Comparison of ENCODE assay signal across 8 cellular contexts in the genomic region with DNA sequence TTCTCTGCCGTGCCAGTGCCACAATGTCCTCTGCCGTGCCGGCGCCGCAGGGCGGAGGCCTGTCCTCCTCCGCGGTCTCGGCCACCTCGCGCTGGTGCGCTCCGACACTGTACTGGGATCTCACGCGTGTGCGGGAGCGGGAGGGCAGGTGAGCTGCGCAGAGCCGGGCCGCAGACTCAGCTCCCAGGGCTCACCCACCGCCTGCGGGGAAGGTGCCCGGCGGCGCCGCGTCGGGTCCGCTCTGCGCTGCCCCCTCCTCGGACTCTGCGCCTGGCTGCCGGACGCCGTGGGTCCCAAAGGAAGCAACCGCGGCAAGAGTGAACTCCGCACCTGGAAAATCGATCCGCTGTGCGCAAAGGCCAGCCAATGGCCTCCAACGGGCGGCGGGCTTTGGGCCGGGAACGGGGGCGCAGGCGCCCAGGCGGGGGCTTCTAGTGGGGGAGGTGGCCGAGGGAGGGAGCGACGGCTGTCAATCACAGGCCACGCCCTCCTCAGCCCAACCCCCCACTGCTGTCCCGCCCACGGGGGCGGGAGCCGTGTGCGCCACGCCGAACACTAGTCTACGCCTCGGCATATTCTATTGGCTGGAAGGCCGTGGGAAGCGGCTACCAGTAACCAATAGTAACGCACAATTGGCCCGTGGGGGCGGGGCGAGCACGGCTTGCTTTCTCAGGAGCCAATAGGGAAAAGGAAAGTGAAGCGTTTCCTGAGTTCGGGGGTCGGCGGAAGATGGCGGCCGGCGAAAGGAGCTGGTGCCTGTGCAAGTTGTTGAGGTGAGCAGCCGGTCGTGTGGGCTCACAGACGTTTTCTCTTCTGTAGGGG. TPM values are rescaled to one million over a fixed set of nuclear protein-coding genes. Genes with fewer than 3 reads are reported as not detected.
DNase-seq lines count a peak whose midpoint lies in the region; ATAC-seq and TF ChIP-seq lines count a peak whose summit lies in the region.

Gene ALG11, plus strand, starts transcription at position 709 of the 822 bp plus-strand sequence. Its CDS starts 21 bp downstream, at position 730.

- H3K27ac ChIP-seq in AG04450 (ENCODE audit: low read depth, low read length): peak within 1 kb of the TSS; percentile 31
- peak within 1 kb of the TSS; percentile 72 for H3K27ac ChIP-seq in caudate nucleus (ENCODE audit: low read depth, low read length)

- peak within 1 kb of the TSS; percentile 98 for H3K4me3 ChIP-seq in AG04450 (ENCODE audit: low read depth, low read length)

- CTCF ChIA-PET in AG04450 (lab: Charles Lee) (interaction anchor here (0.8 to 2.6 kb wide), 4 partner anchors 11 to 726 kb away, joined by 3 to 11 read pairs (median 10); partner anchors contain the start of gene VPS36), WTC11 (lab: Charles Lee) (interaction anchor here (0.5 to 1.9 kb wide), 11 partner anchors 8 to 439 kb away, joined by 3 to 14 read pairs (median 4); partner anchors contain the start of gene NEK5)

- peaks cover 17% of the 10 kb centered on the region for H3K36me3 Mint-ChIP-seq in WTC11

- DNase-seq in AG04450 (ENCODE audit: low read depth, low spot score) (peak; percentile 93), NCI-H226 (peak; percentile 97), WTC11 (ENCODE audit: low spot score) (peak; percentile 100), caudate nucleus (lab: John Stamatoyannopoulos, UW) (peak; percentile 86 to 100 (median 98)), inferior parietal cortex (ENCODE audit: extremely low spot score) (peak; percentile 99)
- peak; percentile 100 for DNase-seq in stimulated activated CD4-positive, alpha-beta T cell treated with anti-CD3 and anti-CD28 coated beads, Interleukin-12 subunit alpha, Interleukin-12 subunit beta, amount 100 ng/mL, for 24 hours (ENCODE audit: low read depth in 2 of 2)

- TF ChIP-seq CTCF in AG04450 (IDR thresholded peaks at IDR 0.05; ENCODE audit: low read depth, low read length): no peak
- TF ChIP-seq CTCF in WTC11 (IDR thresholded peaks at IDR 0.05): no peak

- peaks cover 17% of the 10 kb centered on the region for H3K27me3 ChIP-seq in AG04450 (ENCODE audit: control insufficient read depth, insufficient read depth, low read length)

- H3K27me3 Mint-ChIP-seq in WTC11 (ENCODE audit: low read depth): peaks cover 26% of the 10 kb centered on the region

- peak within 1 kb of the TSS; percentile 96 for H3K4me3 Mint-ChIP-seq in WTC11

- POLR2A ChIA-PET in AG04450 (lab: Yijun Ruan, JAX) (interaction anchor here (0.6 kb wide), 1 partner anchor 641 kb away, joined by 3 read pairs; the partner anchor contains the start of gene SUGT1), WTC11 (lab: Charles Lee) (interaction anchor here (0.6 kb wide), 1 partner anchor 77 kb away, joined by 3 read pairs; no protein-coding TSS in a partner anchor)

- peaks cover 3% of the 10 kb centered on the region; the same call in 1 of the 2 replicates for H3K9me3 ChIP-seq in AG04450 (ENCODE audit: control insufficient read depth, insufficient read depth, low read length)

- ATAC-seq in GM18909 (IDR thresholded peaks at IDR 0.05; ENCODE audit: poor library complexity, unreplicated experiment): peak; percentile 100
- peak; percentile 100 for ATAC-seq in HG03175 (IDR thresholded peaks at IDR 0.05; ENCODE audit: unreplicated experiment)
- ATAC-seq in WTC11: peak; percentile 96

- H3K9me3 Mint-ChIP-seq in WTC11: peaks cover 15% of the 10 kb centered on the region

- peak within 1 kb of the TSS; percentile 94 for H3K27ac Mint-ChIP-seq in WTC11

- H3K4me1 Mint-ChIP-seq in WTC11: peaks cover 24% of the 10 kb centered on the region

TF ChIP-seq in WTC11, 78 proteins besides CTCF, POLR2A, EP300 and RAD21 (continues in another document):
- no peak for TF ChIP-seq ZNF671 (CRISPR knock-in tag; IDR thresholded peaks at IDR 0.05)
- TF ChIP-seq, protein P1, sequence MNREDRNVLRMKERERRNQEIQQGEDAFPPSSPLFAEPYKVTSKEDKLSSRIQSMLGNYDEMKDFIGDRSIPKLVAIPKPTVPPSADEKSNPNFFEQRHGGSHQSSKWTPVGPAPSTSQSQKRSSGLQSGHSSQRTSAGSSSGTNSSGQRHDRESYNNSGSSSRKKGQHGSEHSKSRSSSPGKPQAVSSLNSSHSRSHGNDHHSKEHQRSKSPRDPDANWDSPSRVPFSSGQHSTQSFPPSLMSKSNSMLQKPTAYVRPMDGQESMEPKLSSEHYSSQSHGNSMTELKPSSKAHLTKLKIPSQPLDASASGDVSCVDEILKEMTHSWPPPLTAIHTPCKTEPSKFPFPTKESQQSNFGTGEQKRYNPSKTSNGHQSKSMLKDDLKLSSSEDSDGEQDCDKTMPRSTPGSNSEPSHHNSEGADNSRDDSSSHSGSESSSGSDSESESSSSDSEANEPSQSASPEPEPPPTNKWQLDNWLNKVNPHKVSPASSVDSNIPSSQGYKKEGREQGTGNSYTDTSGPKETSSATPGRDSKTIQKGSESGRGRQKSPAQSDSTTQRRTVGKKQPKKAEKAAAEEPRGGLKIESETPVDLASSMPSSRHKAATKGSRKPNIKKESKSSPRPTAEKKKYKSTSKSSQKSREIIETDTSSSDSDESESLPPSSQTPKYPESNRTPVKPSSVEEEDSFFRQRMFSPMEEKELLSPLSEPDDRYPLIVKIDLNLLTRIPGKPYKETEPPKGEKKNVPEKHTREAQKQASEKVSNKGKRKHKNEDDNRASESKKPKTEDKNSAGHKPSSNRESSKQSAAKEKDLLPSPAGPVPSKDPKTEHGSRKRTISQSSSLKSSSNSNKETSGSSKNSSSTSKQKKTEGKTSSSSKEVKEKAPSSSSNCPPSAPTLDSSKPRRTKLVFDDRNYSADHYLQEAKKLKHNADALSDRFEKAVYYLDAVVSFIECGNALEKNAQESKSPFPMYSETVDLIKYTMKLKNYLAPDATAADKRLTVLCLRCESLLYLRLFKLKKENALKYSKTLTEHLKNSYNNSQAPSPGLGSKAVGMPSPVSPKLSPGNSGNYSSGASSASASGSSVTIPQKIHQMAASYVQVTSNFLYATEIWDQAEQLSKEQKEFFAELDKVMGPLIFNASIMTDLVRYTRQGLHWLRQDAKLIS (CRISPR knock-in tag; IDR thresholded peaks at IDR 0.05; ENCODE audit: borderline replicate concordance): no peak
- no peak for TF ChIP-seq ZNF121 (CRISPR knock-in tag; IDR thresholded peaks at IDR 0.05)
- TF ChIP-seq, protein P2, sequence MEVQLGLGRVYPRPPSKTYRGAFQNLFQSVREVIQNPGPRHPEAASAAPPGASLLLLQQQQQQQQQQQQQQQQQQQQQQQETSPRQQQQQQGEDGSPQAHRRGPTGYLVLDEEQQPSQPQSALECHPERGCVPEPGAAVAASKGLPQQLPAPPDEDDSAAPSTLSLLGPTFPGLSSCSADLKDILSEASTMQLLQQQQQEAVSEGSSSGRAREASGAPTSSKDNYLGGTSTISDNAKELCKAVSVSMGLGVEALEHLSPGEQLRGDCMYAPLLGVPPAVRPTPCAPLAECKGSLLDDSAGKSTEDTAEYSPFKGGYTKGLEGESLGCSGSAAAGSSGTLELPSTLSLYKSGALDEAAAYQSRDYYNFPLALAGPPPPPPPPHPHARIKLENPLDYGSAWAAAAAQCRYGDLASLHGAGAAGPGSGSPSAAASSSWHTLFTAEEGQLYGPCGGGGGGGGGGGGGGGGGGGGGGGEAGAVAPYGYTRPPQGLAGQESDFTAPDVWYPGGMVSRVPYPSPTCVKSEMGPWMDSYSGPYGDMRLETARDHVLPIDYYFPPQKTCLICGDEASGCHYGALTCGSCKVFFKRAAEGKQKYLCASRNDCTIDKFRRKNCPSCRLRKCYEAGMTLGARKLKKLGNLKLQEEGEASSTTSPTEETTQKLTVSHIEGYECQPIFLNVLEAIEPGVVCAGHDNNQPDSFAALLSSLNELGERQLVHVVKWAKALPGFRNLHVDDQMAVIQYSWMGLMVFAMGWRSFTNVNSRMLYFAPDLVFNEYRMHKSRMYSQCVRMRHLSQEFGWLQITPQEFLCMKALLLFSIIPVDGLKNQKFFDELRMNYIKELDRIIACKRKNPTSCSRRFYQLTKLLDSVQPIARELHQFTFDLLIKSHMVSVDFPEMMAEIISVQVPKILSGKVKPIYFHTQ (CRISPR knock-in tag; IDR thresholded peaks at IDR 0.05): no peak
- TF ChIP-seq ELF4 (CRISPR knock-in tag; IDR thresholded peaks at IDR 0.05; ENCODE audit: low read depth): no peak
- TF ChIP-seq ZBTB43 (CRISPR knock-in tag; IDR thresholded peaks at IDR 0.05): no peak
- TF ChIP-seq, protein P3, sequence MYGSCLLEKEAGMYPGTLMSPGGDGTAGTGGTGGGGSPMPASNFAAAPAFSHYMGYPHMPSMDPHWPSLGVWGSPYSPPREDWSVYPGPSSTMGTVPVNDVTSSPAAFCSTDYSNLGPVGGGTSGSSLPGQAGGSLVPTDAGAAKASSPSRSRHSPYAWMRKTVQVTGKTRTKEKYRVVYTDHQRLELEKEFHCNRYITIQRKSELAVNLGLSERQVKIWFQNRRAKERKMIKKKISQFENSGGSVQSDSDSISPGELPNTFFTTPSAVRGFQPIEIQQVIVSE (CRISPR knock-in tag; IDR thresholded peaks at IDR 0.05; ENCODE audit: borderline replicate concordance): no peak
- TF ChIP-seq ZNF423 (CRISPR knock-in tag; IDR thresholded peaks at IDR 0.05): no peak
- no peak for TF ChIP-seq NFATC4 (CRISPR knock-in tag; IDR thresholded peaks at IDR 0.05)
- 0 out of 2 replicates have a peak, but pooled peaks have one; percentile 33 for TF ChIP-seq ETV6 (CRISPR knock-in tag; IDR thresholded peaks at IDR 0.05)
- 0 out of 2 replicates have a peak, but pooled peaks have one; percentile 35 for TF ChIP-seq ZNF317 (CRISPR knock-in tag; IDR thresholded peaks at IDR 0.05; ENCODE audit: borderline replicate concordance, low read depth)

RNA-seq across cellular contexts. Expression of gene ALG11, which starts in this region (rescaled TPM):
- polyA plus RNA-seq in AG04450 (2011; rRNA removed): 13.9 and 19.6 TPM in 2 replicates
- 15.3 and 28.2 TPM in 2 replicates for polyA minus RNA-seq in AG04450 (2011; rRNA and poly(A)+ RNA removed)
- 35.9 to 40.6 TPM (median 38.9 TPM) in 3 replicates for total RNA-seq in WTC11 (2021)

Comparison
In these comparisons a context has a peak if more than half of its experiments do, and no peak if none do; other contexts are left out.
1. Peak in every context shown above with its lines: DNase-seq, ATAC-seq, H3K4me3 ChIP-seq and H3K27ac ChIP-seq.